In the genomic region with DNA sequence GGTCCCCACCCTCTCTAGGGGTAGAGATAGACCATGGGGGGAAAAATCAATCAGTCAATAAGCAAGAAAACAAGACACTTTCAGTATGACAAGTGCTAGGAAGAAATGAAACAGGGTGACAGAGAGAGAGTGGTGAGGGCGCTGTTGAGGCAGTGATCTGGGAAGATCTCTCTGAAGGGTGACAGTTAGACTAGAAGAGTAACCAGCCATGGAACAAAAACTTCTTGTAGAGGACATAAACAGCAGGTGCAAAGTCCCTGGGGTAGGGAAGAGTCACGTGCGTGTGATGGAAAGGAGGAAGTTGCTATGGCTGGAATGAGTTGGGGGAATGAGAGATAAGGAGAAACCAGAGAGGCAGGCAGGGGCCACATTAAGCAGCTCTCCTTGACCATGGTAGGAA, we compare ENCODE assay signal across 18 cellular contexts. TPM values are rescaled to one million over a fixed set of nuclear protein-coding genes. Genes with fewer than 3 reads are reported as not detected.
DNase-seq lines count a peak whose midpoint lies in the region; ATAC-seq, FAIRE-seq and TF ChIP-seq lines count a peak whose summit lies in the region.
"Had no signal": no experiment of that assay in that cellular context is flagged by ENCODE, and none has a peak within 500 bp of the region (broad histone marks: within the 10 kb centered on the region; RNA-seq: fewer than 3 reads in every experiment).

No MANE protein-coding gene starts in this region.

- H3K9ac ChIP-seq in K562 (ENCODE audit: insufficient read depth in 1 of 2, low read depth in 2 of 2, low read length in 2 of 2), result no peak overlapping the region
- no peak overlapping the region for H3K9ac ChIP-seq in neural progenitor cell

- H3K36me3 ChIP-seq in K562 (ENCODE audit: control insufficient read depth, insufficient read depth, low read length) (no peaks in the 10 kb centered on the region), neural progenitor cell (no peaks in the 10 kb centered on the region)
- H3K36me3 ChIP-seq: esophagus squamous epithelium, uterus had no signal

- H3K27me3 ChIP-seq in K562 (ENCODE audit: control insufficient read depth in 2 of 2, insufficient read depth in 2 of 2, low read length in 2 of 2), result peaks cover 22 to 71% of the 10 kb centered on the region in 2 experiments
- H3K27me3 ChIP-seq in neural progenitor cell, result no peaks in the 10 kb centered on the region
- H3K27me3 ChIP-seq: uterus had no signal

- 3% methylated on average over 3 of the region's 3 CpGs for WGBS in K562 (ENCODE audit: insufficient coverage, low coverage, missing lambda C conversion rate)

- no peak for ATAC-seq in K562
- peak; percentile 56 to 65 for ATAC-seq in stimulated activated naive B cell treated with anti-CD40 and anti-IgM and Interleukin-4, amounts not matched to agents 10 μg/mL and 1 μg/mL and 100 μg/mL, for 72 hours (replicated peaks)
- ATAC-seq: left ventricle myocardium superior, right cardiac atrium had no signal

- H3K4me2 ChIP-seq in K562 (ENCODE audit: insufficient read depth, low read length) (no peak overlapping the region), neural progenitor cell (no peak overlapping the region)

- no peaks in the 10 kb centered on the region for H3K9me3 Mint-ChIP-seq in stimulated activated naive B cell treated with anti-CD40 and anti-IgM and Interleukin-4, amounts not matched to agents 10 μg/mL and 1 μg/mL and 100 μg/mL, for 72 hours
- no peaks in the 10 kb centered on the region for H3K9me3 Mint-ChIP-seq in neural progenitor cell
- H3K9me3 Mint-ChIP-seq: H9 had no signal

- H3K4me3 Mint-ChIP-seq in stimulated activated naive B cell treated with anti-CD40 and anti-IgM and Interleukin-4, amounts not matched to agents 10 μg/mL and 1 μg/mL and 100 μg/mL, for 72 hours, result no peak overlapping the region
- H3K4me3 Mint-ChIP-seq in neural progenitor cell, result no peak overlapping the region
- H3K4me3 Mint-ChIP-seq: H9 had no signal

- peaks cover 0 to 13% of the 10 kb centered on the region in 2 donors for H3K27me3 Mint-ChIP-seq in stimulated activated naive B cell treated with anti-CD40 and anti-IgM and Interleukin-4, amounts not matched to agents 10 μg/mL and 1 μg/mL and 100 μg/mL, for 72 hours
- H3K27me3 Mint-ChIP-seq in neural progenitor cell (ENCODE audit: insufficient read depth, low read depth), result peaks cover 6% of the 10 kb centered on the region

- H2AFZ ChIP-seq in K562 (ENCODE audit: low read depth, low read length), result no peak overlapping the region
- H2AFZ ChIP-seq in neural progenitor cell (replicated peaks), result no peak overlapping the region

- TF ChIP-seq POLR2A in K562 (conservative IDR thresholded peaks at IDR 0.05), result no peak

- H3F3A ChIP-seq in neural progenitor cell (ENCODE audit: low read depth), result no peaks in the 10 kb centered on the region

- CTCF ChIA-PET in K562 (lab: Yijun Ruan, JAX; ENCODE audit: low intra/inter-chr PET ratio), result no interaction called here

- H3K9me3 ChIP-seq in K562 (replicated peaks; ENCODE audit: control insufficient read depth, insufficient read depth, low read depth, low read length) (no peaks in the 10 kb centered on the region), neural progenitor cell (ENCODE audit: low read depth) (no peaks in the 10 kb centered on the region)
- H3K9me3 ChIP-seq: esophagus squamous epithelium, uterus had no signal

- DNase-seq in GM12865 (ENCODE audit: low read depth) (peak; percentile 64), GM20000 (ENCODE audit: low spot score) (peak; percentile 48), K562 (ENCODE audit: extremely low read depth in 1 of 4, low spot score in 3 of 4) (no peak), neural progenitor cell (ENCODE audit: low spot score) (no peak), NCI-H2196 treated with DMSO at 0.1 percent for 48 hours (lab: John Stamatoyannopoulos, UW; ENCODE audit: unreplicated experiment) (no peak), NCI-H2171 (lab: John Stamatoyannopoulos, UW) (no peak)
- DNase-seq in stimulated activated naive B cell treated with anti-CD40 and anti-IgM and Interleukin-4, amounts not matched to agents 10 μg/mL and 1 μg/mL and 100 μg/mL, for 72 hours, result peak; percentile 43
- DNase-seq: activated effector memory CD4-positive, alpha-beta T cell treated with anti-CD3 and anti-CD28 coated beads, Interleukin-2, amount 50 U/mL, for 16 hours; AML-193; amygdala; esophagus squamous epithelium; glutamatergic neuron; H9; KBM-7; left ventricle myocardium superior; NCI-H1092; right cardiac atrium; uterus had no signal

- intact Hi-C loops in K562 (cut with micrococcal nuclease), result no loop called here

- no peak overlapping the region for H3K4me3 ChIP-seq in GM12865 (ENCODE audit: low read depth, low read length)
- no peak overlapping the region for H3K4me3 ChIP-seq in K562
- H3K4me3 ChIP-seq in neural progenitor cell, result no peak overlapping the region
- H3K4me3 ChIP-seq: esophagus squamous epithelium, uterus had no signal

- H3K4me1 Mint-ChIP-seq in stimulated activated naive B cell treated with anti-CD40 and anti-IgM and Interleukin-4, amounts not matched to agents 10 μg/mL and 1 μg/mL and 100 μg/mL, for 72 hours, result peaks cover 39 to 64% of the 10 kb centered on the region in 2 donors
- peaks cover 6% of the 10 kb centered on the region for H3K4me1 Mint-ChIP-seq in neural progenitor cell

- no peak for FAIRE-seq in K562 (lab: Jason Lieb, UNC)

- H3K79me2 ChIP-seq in K562 (ENCODE audit: control insufficient read depth, insufficient read depth, low read length) (no peaks in the 10 kb centered on the region), neural progenitor cell (ENCODE audit: low read depth) (no peaks in the 10 kb centered on the region)

- TF ChIP-seq RAD21 in K562 (CRISPR knock-in tag; conservative IDR thresholded peaks at IDR 0.05 in 1 of 2, IDR thresholded peaks at IDR 0.05 in 1 of 2), result no peak

- H3K36me3 Mint-ChIP-seq in stimulated activated naive B cell treated with anti-CD40 and anti-IgM and Interleukin-4, amounts not matched to agents 10 μg/mL and 1 μg/mL and 100 μg/mL, for 72 hours, result peaks cover 0 to 1% of the 10 kb centered on the region in 2 donors
- no peaks in the 10 kb centered on the region for H3K36me3 Mint-ChIP-seq in neural progenitor cell

- no TSS peak for BruUV-seq in K562 (replicated peaks; lab: Mats Ljungman, UMichigan)

- TF ChIP-seq CTCF in GM12865 (IDR thresholded peaks at IDR 0.05; ENCODE audit: insufficient read depth, low read depth, low read length, missing control alignments), result peak; percentile 17
- peak; percentile 11 for TF ChIP-seq CTCF in GM20000 (IDR thresholded peaks at IDR 0.05; ENCODE audit: extremely low read depth, missing control alignments)
- TF ChIP-seq CTCF in K562 (IDR thresholded peaks at IDR 0.05 in 2 of 3, conservative IDR thresholded peaks at IDR 0.05 in 1 of 3; ENCODE audit: insufficient read depth in 2 of 3, low read depth in 1 of 3, low read length in 3 of 3), result no peak
- no peak for TF ChIP-seq CTCF in neural progenitor cell (IDR thresholded peaks at IDR 0.05)

- in situ Hi-C loops in K562 (cut with MboI), result no loop called here

- POLR2A ChIA-PET in K562 (lab: Yijun Ruan, JAX), result no interaction called here

- no peaks in the 10 kb centered on the region for H3K4me1 ChIP-seq in K562 (replicated peaks in 1 of 2; ENCODE audit: control insufficient read depth in 2 of 2, insufficient read depth in 2 of 2, low read length in 2 of 2)
- H3K4me1 ChIP-seq in neural progenitor cell, result peaks cover 10% of the 10 kb centered on the region
- H3K4me1 ChIP-seq: uterus had no signal

- H3K27ac ChIP-seq in K562 (ENCODE audit: extremely low read depth, low read depth, low read length) (no peak overlapping the region), neural progenitor cell (no peak overlapping the region)
- H3K27ac ChIP-seq: uterus had no signal

- H4K20me1 ChIP-seq in K562 (replicated peaks; ENCODE audit: control insufficient read depth, insufficient read depth, low read length), result 0 out of 2 replicates have a peak, but pooled peaks cover 9% of the 10 kb centered on the region
- H4K20me1 ChIP-seq in neural progenitor cell (ENCODE audit: low read depth), result no peaks in the 10 kb centered on the region

- no peaks in the 10 kb centered on the region for H3K9me1 ChIP-seq in K562 (ENCODE audit: control insufficient read depth, insufficient read depth, low read length)

- H3K27ac Mint-ChIP-seq in stimulated activated naive B cell treated with anti-CD40 and anti-IgM and Interleukin-4, amounts not matched to agents 10 μg/mL and 1 μg/mL and 100 μg/mL, for 72 hours, result peak overlapping the region; percentile 4
- H3K27ac Mint-ChIP-seq in neural progenitor cell, result no peak overlapping the region
- H3K27ac Mint-ChIP-seq: H9 had no signal

- no peak for TF ChIP-seq EP300 in K562 (IDR thresholded peaks at IDR 0.05; ENCODE audit: low read length)

RNA-seq across cellular contexts. Expression of a gene that starts 16.8 kb away (rescaled TPM):
- 5.2 and 10.4 TPM in 2 replicates for total RNA-seq in K562 (2011; cell fraction: chromatin; rRNA removed; ENCODE audit: low replicate concordance)
- 3.8 and 5.5 TPM in 2 replicates for total RNA-seq in K562 (2011; cell fraction: nucleolus; rRNA removed)
- 4.5 and 8.7 TPM in 2 replicates for total RNA-seq in K562 (2011; cell fraction: nucleoplasm; rRNA removed)
- 0.73 and 0.98 TPM in 2 replicates for total RNA-seq in K562 (2014; rRNA removed)
- 2.1 and 2.9 TPM in 2 replicates for total RNA-seq in K562 (2014; rRNA removed; fragmentation: Illumina TruSeq; extraction: Trizol)
- total RNA-seq in K562 (2015; rRNA removed; fragmentation: Illumina TruSeq; extraction: Trizol), result 0.76 and 1.4 TPM in 2 replicates
- total RNA-seq in K562 (2021), result 3.3 TPM in 2 replicates
- polyA plus RNA-seq in K562 (2011; rRNA removed), result 5.6 and 6.2 TPM in 2 replicates
- 6.1 and 8.6 TPM in 2 replicates for polyA plus RNA-seq in K562 (2011; cell fraction: cytosol; rRNA removed)
- 2.2 and 3.7 TPM in 2 replicates for polyA plus RNA-seq in K562 (2011; cell fraction: nucleus; rRNA removed)
- polyA plus RNA-seq in K562 (2012), result 4.0 and 5.3 TPM in 2 replicates
- polyA plus RNA-seq in K562 (2014; fragmentation: Illumina TruSeq; extraction: Trizol), result 3.1 and 3.8 TPM in 2 replicates
- 1 to 10 TPM; 3.1 TPM for polyA plus RNA-seq in K562 (2014; fragmentation: Nextera tagmentation; extraction: Ambion mirVana)
- polyA plus RNA-seq in K562 (2014; rRNA removed), result 0.78 and 0.89 TPM in 2 replicates
- polyA minus RNA-seq in K562 (2011; rRNA and poly(A)+ RNA removed), result 6.8 and 11.1 TPM in 2 replicates
- polyA minus RNA-seq in K562 (2011; cell fraction: cytosol; rRNA and poly(A)+ RNA removed), result 3.0 and 3.7 TPM in 2 replicates
- polyA minus RNA-seq in K562 (2011; cell fraction: nucleus; rRNA and poly(A)+ RNA removed), result 1.1 and 1.3 TPM in 2 replicates
- total RNA-seq in neural progenitor cell (ENCODE audit: low replicate concordance), result 15.8 and 16.4 TPM in 2 replicates

Comparison
In these comparisons a context has a peak if more than half of its experiments do, and no peak if none do; other contexts are left out.
1. DNase-seq: peak in GM12865 (single experiment), GM20000 (single experiment) and stimulated activated naive B cell treated with anti-CD40 and anti-IgM and Interleukin-4, amounts not matched to agents 10 μg/mL and 1 μg/mL and 100 μg/mL, for 72 hours (single experiment); none in K562 (0 of 4), neural progenitor cell (single experiment), NCI-H2196 treated with DMSO at 0.1 percent for 48 hours (single experiment) and NCI-H2171 (single experiment).
2. CTCF ChIP-seq: peak in GM12865 (single experiment) and GM20000 (single experiment); none in K562 (0 of 3) and neural progenitor cell (single experiment).